In the genomic region with DNA sequence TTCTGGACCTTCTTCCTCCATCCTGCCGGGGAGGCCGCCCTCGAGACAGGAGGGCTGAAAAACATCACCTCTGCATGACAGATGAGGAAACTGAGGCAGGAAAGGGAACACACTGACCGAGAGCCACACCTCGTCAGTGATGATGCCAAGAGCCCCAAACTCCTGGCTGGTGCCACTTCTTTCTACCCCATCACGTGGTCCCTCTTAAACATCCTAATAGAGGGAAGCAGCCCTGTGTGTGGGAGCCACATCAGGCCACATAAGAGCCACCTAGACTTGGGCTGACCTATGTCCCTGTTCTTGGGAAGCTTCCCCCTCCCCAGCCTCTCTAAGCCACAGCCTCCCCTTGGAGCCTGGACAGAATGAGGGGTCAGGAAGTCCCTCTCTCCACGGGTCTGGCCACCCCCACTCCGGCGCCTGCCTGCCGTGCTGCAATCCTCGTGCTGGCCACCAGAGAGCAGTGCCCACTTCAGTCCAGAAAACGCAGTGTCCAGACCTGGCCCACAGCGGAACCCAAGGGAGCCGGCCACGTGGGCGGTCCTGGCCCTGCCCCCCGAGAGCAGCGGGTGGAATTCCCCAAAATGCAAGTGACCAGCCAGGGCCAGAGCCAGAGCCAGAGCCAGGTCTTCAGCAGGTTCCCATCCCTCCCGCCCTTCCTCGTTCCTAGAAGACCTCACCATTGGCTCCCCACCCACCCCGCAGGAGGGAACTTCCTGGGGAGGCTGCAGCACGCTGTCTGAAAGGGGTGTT, we compare ENCODE assay signal across 8 cellular contexts. TPM values are rescaled to one million over a fixed set of nuclear protein-coding genes. Genes with fewer than 3 reads are reported as not detected.
DNase-seq lines count a peak whose midpoint lies in the region; ATAC-seq, FAIRE-seq and TF ChIP-seq lines count a peak whose summit lies in the region.

No MANE protein-coding gene starts in this region.

- TF ChIP-seq CTCF in RWPE1 (conservative IDR thresholded peaks at IDR 0.05; ENCODE audit: low read depth) (peak; percentile 96), pancreas (IDR thresholded peaks at IDR 0.05) (peak; percentile 64 to 88 (median 76)), upper lobe of right lung (IDR thresholded peaks at IDR 0.05) (peak; percentile 96)

- no peaks in the 10 kb centered on the region for H3K27me3 ChIP-seq in pancreas
- no peaks in the 10 kb centered on the region for H3K27me3 ChIP-seq in upper lobe of right lung

- H3K36me3 ChIP-seq in pancreas (peaks cover 0 to 16% (median 6%) of the 10 kb centered on the region in 3 donors), upper lobe of right lung (peaks cover 14% of the 10 kb centered on the region)

- H3K27ac ChIP-seq in RWPE1 (peak overlapping the region; percentile 63), pancreas (no peak overlapping the region), upper lobe of right lung (no peak overlapping the region)

- no peak for FAIRE-seq in pancreas (lab: Jason Lieb, UNC)

- CTCF ChIA-PET in RWPE1 (lab: Yijun Ruan, JAX) = interaction anchor here (0.6 to 2.8 kb wide), 8 partner anchors 11 to 269 kb away, joined by 3 to 36 read pairs (median 4); no protein-coding TSS in a partner anchor

- ATAC-seq in HG03039 (IDR thresholded peaks at IDR 0.05; ENCODE audit: unreplicated experiment) (peak; percentile 46), pancreas (peak; percentile 65 to 88 (median 84)), upper lobe of right lung (peak; percentile 90)

- no peak overlapping the region for H3K4me3 ChIP-seq in pancreas
- no peak overlapping the region for H3K4me3 ChIP-seq in upper lobe of right lung

- POLR2A ChIA-PET in RWPE1 (lab: Yijun Ruan, JAX; ENCODE audit: low non-redundant PET) = no interaction called here

- no peaks in the 10 kb centered on the region for H3K9me3 ChIP-seq in pancreas
- no peaks in the 10 kb centered on the region for H3K9me3 ChIP-seq in upper lobe of right lung

- 39 to 48% methylated on average over 22 of the region's 22 CpGs for WGBS in pancreas, 2 donors

- DNase-seq in NCI-H2227 (lab: John Stamatoyannopoulos, UW; ENCODE audit: unreplicated experiment) = peak; percentile 61
- DNase-seq in NCI-H2227 treated with DMSO at 0.1 percent for 48 hours (lab: John Stamatoyannopoulos, UW) = no peak
- peak; percentile 71 for DNase-seq in RWPE1 (ENCODE audit: low spot score)
- peak; percentile 50 for DNase-seq in activated naive CD4-positive, alpha-beta T cell treated with Interleukin-2 at 50 U/mL for 16 hours
- peak; percentile 10 for DNase-seq in glomerular endothelial cell (ENCODE audit: extremely low read depth, low read depth, low spot score)
- peak in 5 of 6 donors; percentile 64 to 84 (median 70) for DNase-seq in pancreas
- DNase-seq in upper lobe of right lung = peak; percentile 89

- H3K4me1 ChIP-seq in pancreas = no peaks in the 10 kb centered on the region
- H3K4me1 ChIP-seq in upper lobe of right lung = peaks cover 22% of the 10 kb centered on the region

- intact Hi-C loops in pancreas (cut with DNase I) = loop anchor here in 2 of 3 donors (5.0 to 10.0 kb wide), 2 partner anchors 202 to 204 kb away; a partner anchor contains a TSS
- intact Hi-C loops in upper lobe of right lung (cut with DNase I) = no loop called here

RNA-seq across cellular contexts. Expression of a gene that starts 54.7 kb away (rescaled TPM):
- total RNA-seq in glomerular endothelial cell (1.3 and 3.4 TPM in 2 replicates), pancreas (10 to 100 TPM in 5 of 6 donors, 1 to 10 TPM in 1; 8.9 to 43.3 (median 25.9) TPM), upper lobe of right lung (6.8 TPM)
- 10 to 100 TPM; 14.3 to 18.5 TPM for polyA plus RNA-seq in pancreas
